1 cellular context compared by ENCODE assay signal in genomic region chr2:200811336-200812121, GRCh38.
TF ChIP-seq lines count a peak whose summit lies in the region.

TSS of gene BZW1 (plus strand) at chr2:200811910. CDS start at chr2:200813218, 1,308 bp downstream.

TF ChIP-seq in HEK293, 187 proteins besides CTCF, POLR2A, EP300 and RAD21 (continued from another document and continues in another):
- TF ChIP-seq KLF9 (tag by site-specific recombination; IDR thresholded peaks at IDR 0.05; ENCODE audit: low read depth) (peak; percentile 60; the same call in 1 of the 2 replicates), BCL11B (tag by site-specific recombination; IDR thresholded peaks at IDR 0.05; ENCODE audit: low read depth) (no peak), ZBTB11 (tag by site-specific recombination; conservative IDR thresholded peaks at IDR 0.05; ENCODE audit: low read depth) (peak; percentile 85), KLF7 (tag by site-specific recombination; IDR thresholded peaks at IDR 0.05; ENCODE audit: borderline replicate concordance) (peak; percentile 76; the same call in 1 of the 2 replicates), OVOL3 (tag by site-specific recombination; IDR thresholded peaks at IDR 0.05) (no peak), ZNF677 (tag by site-specific recombination; IDR thresholded peaks at IDR 0.05) (no peak), ZNF394 (tag by site-specific recombination; IDR thresholded peaks at IDR 0.05; ENCODE audit: borderline replicate concordance) (peak; percentile 56; the same call in 1 of the 2 replicates), ZNF843 (tag by site-specific recombination; IDR thresholded peaks at IDR 0.05) (peak; percentile 73; the same call in 1 of the 2 replicates), ZNF37A (tag by site-specific recombination; IDR thresholded peaks at IDR 0.05) (no peak), ZFHX2 (tag by site-specific recombination; conservative IDR thresholded peaks at IDR 0.05) (peak; percentile 86), ZFP69B (tag by site-specific recombination; IDR thresholded peaks at IDR 0.05) (no peak), TCF7L2 (IDR thresholded peaks at IDR 0.05; ENCODE audit: borderline replicate concordance, low read depth, low read length) (no peak; the same call in 1 of the 2 replicates), EGR2 (tag by site-specific recombination; IDR thresholded peaks at IDR 0.05; ENCODE audit: low read depth) (peak; percentile 73), SP3 (tag by site-specific recombination; IDR thresholded peaks at IDR 0.05) (peak; percentile 83), PRDM10 (tag by site-specific recombination; IDR thresholded peaks at IDR 0.05) (peak; percentile 100), ZNF239 (tag by site-specific recombination; IDR thresholded peaks at IDR 0.05) (no peak), ZNF626 (tag by site-specific recombination; IDR thresholded peaks at IDR 0.05) (no peak), REPIN1 (tag by site-specific recombination; IDR thresholded peaks at IDR 0.05; ENCODE audit: low read depth) (no peak), GLIS1 (tag by site-specific recombination; IDR thresholded peaks at IDR 0.05) (peak; percentile 37; the same call in 1 of the 2 replicates), ZNF169 (tag by site-specific recombination; IDR thresholded peaks at IDR 0.05) (no peak), INSM2 (tag by site-specific recombination; IDR thresholded peaks at IDR 0.05) (peak; percentile 34; the same call in 1 of the 2 replicates), OSR2 (tag by site-specific recombination; IDR thresholded peaks at IDR 0.05) (no peak), ZNF596 (tag by site-specific recombination; IDR thresholded peaks at IDR 0.05) (no peak), HOXA7 (CRISPR knock-in tag; IDR thresholded peaks at IDR 0.05; ENCODE audit: borderline replicate concordance) (no peak), ZBTB8A (tag by site-specific recombination; IDR thresholded peaks at IDR 0.05) (no peak), ZNF76 (tag by site-specific recombination; IDR thresholded peaks at IDR 0.05; ENCODE audit: borderline replicate concordance, low read depth) (0 out of 2 replicates have a peak, but pooled peaks have one; percentile 54), ZNF501 (tag by site-specific recombination; IDR thresholded peaks at IDR 0.05) (peak; percentile 78; the same call in 1 of the 2 replicates), SP2 (tag by site-specific recombination; IDR thresholded peaks at IDR 0.05) (peak; percentile 71), ZNF560 (tag by site-specific recombination; IDR thresholded peaks at IDR 0.05; ENCODE audit: borderline replicate concordance) (no peak), ZEB2 (tag by site-specific recombination; IDR thresholded peaks at IDR 0.05) (peak; percentile 72; the same call in 1 of the 2 replicates), ZNF214 (tag by site-specific recombination; IDR thresholded peaks at IDR 0.05; ENCODE audit: borderline replicate concordance) (no peak), ZNF341 (tag by site-specific recombination; IDR thresholded peaks at IDR 0.05; ENCODE audit: low read depth) (peak; percentile 75), SETDB1 (IDR thresholded peaks at IDR 0.05; ENCODE audit: insufficient read length, low read length) (no peak), ZBTB21 (tag by site-specific recombination; IDR thresholded peaks at IDR 0.05) (0 out of 2 replicates have a peak, but pooled peaks have one; percentile 20), ZNF629 (tag by site-specific recombination; IDR thresholded peaks at IDR 0.05) (peak; percentile 66; the same call in 1 of the 2 replicates)
- TF ChIP-seq, protein P1, sequence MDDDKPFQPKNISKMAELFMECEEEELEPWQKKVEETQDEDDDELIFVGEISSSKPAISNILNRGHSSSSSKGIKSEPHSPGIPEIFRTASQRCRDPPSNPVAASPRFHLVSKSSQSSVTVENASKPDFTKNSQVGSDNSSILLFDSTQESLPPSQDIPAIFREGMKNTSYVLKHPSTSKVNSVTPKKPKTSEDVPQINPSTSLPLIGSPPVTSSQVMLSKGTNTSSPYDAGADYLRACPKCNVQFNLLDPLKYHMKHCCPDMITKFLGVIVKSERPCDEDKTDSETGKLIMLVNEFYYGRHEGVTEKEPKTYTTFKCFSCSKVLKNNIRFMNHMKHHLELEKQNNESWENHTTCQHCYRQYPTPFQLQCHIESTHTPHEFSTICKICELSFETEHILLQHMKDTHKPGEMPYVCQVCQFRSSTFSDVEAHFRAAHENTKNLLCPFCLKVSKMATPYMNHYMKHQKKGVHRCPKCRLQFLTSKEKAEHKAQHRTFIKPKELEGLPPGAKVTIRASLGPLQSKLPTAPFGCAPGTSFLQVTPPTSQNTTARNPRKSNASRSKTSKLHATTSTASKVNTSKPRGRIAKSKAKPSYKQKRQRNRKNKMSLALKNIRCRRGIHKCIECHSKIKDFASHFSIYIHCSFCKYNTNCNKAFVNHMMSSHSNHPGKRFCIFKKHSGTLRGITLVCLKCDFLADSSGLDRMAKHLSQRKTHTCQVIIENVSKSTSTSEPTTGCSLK (tag by site-specific recombination; IDR thresholded peaks at IDR 0.05) = no peak
- TF ChIP-seq, protein P2, sequence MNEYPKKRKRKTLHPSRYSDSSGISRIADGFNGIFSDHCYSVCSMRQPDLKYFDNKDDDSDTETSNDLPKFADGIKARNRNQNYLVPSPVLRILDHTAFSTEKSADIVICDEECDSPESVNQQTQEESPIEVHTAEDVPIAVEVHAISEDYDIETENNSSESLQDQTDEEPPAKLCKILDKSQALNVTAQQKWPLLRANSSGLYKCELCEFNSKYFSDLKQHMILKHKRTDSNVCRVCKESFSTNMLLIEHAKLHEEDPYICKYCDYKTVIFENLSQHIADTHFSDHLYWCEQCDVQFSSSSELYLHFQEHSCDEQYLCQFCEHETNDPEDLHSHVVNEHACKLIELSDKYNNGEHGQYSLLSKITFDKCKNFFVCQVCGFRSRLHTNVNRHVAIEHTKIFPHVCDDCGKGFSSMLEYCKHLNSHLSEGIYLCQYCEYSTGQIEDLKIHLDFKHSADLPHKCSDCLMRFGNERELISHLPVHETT (tag by site-specific recombination; IDR thresholded peaks at IDR 0.05) = peak; percentile 77
- TF ChIP-seq, protein P3, sequence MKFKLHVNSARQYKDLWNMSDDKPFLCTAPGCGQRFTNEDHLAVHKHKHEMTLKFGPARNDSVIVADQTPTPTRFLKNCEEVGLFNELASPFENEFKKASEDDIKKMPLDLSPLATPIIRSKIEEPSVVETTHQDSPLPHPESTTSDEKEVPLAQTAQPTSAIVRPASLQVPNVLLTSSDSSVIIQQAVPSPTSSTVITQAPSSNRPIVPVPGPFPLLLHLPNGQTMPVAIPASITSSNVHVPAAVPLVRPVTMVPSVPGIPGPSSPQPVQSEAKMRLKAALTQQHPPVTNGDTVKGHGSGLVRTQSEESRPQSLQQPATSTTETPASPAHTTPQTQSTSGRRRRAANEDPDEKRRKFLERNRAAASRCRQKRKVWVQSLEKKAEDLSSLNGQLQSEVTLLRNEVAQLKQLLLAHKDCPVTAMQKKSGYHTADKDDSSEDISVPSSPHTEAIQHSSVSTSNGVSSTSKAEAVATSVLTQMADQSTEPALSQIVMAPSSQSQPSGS (tag by site-specific recombination; IDR thresholded peaks at IDR 0.05; ENCODE audit: low read depth) = no peak
- TF ChIP-seq, protein P4, sequence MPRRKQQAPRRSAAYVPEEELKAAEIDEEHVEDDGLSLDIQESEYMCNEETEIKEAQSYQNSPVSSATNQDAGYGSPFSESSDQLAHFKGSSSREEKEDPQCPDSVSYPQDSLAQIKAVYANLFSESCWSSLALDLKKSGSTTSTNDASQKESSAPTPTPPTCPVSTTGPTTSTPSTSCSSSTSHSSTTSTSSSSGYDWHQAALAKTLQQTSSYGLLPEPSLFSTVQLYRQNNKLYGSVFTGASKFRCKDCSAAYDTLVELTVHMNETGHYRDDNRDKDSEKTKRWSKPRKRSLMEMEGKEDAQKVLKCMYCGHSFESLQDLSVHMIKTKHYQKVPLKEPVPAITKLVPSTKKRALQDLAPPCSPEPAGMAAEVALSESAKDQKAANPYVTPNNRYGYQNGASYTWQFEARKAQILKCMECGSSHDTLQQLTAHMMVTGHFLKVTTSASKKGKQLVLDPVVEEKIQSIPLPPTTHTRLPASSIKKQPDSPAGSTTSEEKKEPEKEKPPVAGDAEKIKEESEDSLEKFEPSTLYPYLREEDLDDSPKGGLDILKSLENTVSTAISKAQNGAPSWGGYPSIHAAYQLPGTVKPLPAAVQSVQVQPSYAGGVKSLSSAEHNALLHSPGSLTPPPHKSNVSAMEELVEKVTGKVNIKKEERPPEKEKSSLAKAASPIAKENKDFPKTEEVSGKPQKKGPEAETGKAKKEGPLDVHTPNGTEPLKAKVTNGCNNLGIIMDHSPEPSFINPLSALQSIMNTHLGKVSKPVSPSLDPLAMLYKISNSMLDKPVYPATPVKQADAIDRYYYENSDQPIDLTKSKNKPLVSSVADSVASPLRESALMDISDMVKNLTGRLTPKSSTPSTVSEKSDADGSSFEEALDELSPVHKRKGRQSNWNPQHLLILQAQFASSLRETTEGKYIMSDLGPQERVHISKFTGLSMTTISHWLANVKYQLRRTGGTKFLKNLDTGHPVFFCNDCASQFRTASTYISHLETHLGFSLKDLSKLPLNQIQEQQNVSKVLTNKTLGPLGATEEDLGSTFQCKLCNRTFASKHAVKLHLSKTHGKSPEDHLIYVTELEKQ (tag by site-specific recombination; IDR thresholded peaks at IDR 0.05; ENCODE audit: borderline replicate concordance) = no peak
- TF ChIP-seq, protein P5, sequence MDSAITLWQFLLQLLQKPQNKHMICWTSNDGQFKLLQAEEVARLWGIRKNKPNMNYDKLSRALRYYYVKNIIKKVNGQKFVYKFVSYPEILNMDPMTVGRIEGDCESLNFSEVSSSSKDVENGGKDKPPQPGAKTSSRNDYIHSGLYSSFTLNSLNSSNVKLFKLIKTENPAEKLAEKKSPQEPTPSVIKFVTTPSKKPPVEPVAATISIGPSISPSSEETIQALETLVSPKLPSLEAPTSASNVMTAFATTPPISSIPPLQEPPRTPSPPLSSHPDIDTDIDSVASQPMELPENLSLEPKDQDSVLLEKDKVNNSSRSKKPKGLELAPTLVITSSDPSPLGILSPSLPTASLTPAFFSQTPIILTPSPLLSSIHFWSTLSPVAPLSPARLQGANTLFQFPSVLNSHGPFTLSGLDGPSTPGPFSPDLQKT (IDR thresholded peaks at IDR 0.05; ENCODE audit: borderline replicate concordance, low read depth, low read length) = peak; percentile 86; the same call in 1 of the 2 replicates
